14 cellular contexts compared by ENCODE assay signal in genomic region chr1:215475719-215476525, GRCh38.
A peak's percentile ranks its signal among the peaks of the same experiment; 100 is the strongest.
DNase-seq lines count a peak whose midpoint lies in the region; ATAC-seq, FAIRE-seq and TF ChIP-seq lines count a peak whose summit lies in the region.
"Had no signal": no experiment of that assay in that cellular context is flagged by ENCODE, and none has a peak within 500 bp of the region (broad histone marks: within the 10 kb centered on the region; RNA-seq: fewer than 3 reads in every experiment).

No MANE protein-coding gene starts in this region.

- peaks cover 6% of the 10 kb centered on the region for H3K9me3 Mint-ChIP-seq in activated CD8-positive, alpha-beta T cell treated with anti-CD3 and anti-CD28 coated beads, Interleukin-2, amount 10 ng/mL, durations not matched to agents 7 days and 5 days (ENCODE audit: insufficient read depth)

- H3K4me1 ChIP-seq in stomach: no peaks in the 10 kb centered on the region

- intact Hi-C loops in stomach (cut with DNase I; ENCODE audit: low total_unique reads): no loop called here

- 24 to 54% (median 46%) methylated on average over 2 of the region's 2 CpGs for WGBS in stomach, 5 donors

- no peaks in the 10 kb centered on the region for H3K27me3 ChIP-seq in stomach

- H3K27ac ChIP-seq in RWPE1: no peak overlapping the region
- H3K27ac ChIP-seq in stomach: no peak overlapping the region
- H3K27ac ChIP-seq: 22Rv1 had no signal

- H3K36me3 ChIP-seq in stomach: no peaks in the 10 kb centered on the region

- H3K27me3 Mint-ChIP-seq in activated CD8-positive, alpha-beta T cell treated with anti-CD3 and anti-CD28 coated beads, Interleukin-2, amount 10 ng/mL, durations not matched to agents 7 days and 5 days (ENCODE audit: low read depth): no peaks in the 10 kb centered on the region

- no peak overlapping the region for H3K4me3 Mint-ChIP-seq in activated CD8-positive, alpha-beta T cell treated with anti-CD3 and anti-CD28 coated beads, Interleukin-2, amount 10 ng/mL, durations not matched to agents 7 days and 5 days
- H3K4me3 Mint-ChIP-seq: stimulated activated effector memory CD8-positive, alpha-beta T cell treated with anti-CD3 and anti-CD28 coated beads, Interleukin-12 subunit alpha, Interleukin-12 subunit beta, amount 100 ng/mL, for 72 hours had no signal

- no peak overlapping the region for H3K27ac Mint-ChIP-seq in activated CD8-positive, alpha-beta T cell treated with anti-CD3 and anti-CD28 coated beads, Interleukin-2, amount 10 ng/mL, durations not matched to agents 7 days and 5 days
- H3K27ac Mint-ChIP-seq: stimulated activated effector memory CD8-positive, alpha-beta T cell treated with anti-CD3 and anti-CD28 coated beads, Interleukin-12 subunit alpha, Interleukin-12 subunit beta, amount 100 ng/mL, for 72 hours had no signal

- H3K4me1 Mint-ChIP-seq in activated CD8-positive, alpha-beta T cell treated with anti-CD3 and anti-CD28 coated beads, Interleukin-2, amount 10 ng/mL, durations not matched to agents 7 days and 5 days (ENCODE audit: low read depth): no peaks in the 10 kb centered on the region
- H3K4me1 Mint-ChIP-seq: stimulated activated effector memory CD8-positive, alpha-beta T cell treated with anti-CD3 and anti-CD28 coated beads, Interleukin-12 subunit alpha, Interleukin-12 subunit beta, amount 100 ng/mL, for 72 hours had no signal

- no peak for FAIRE-seq in urothelium cell line (lab: Jason Lieb, UNC)
- FAIRE-seq: TTC549 had no signal

- TF ChIP-seq EP300 in stomach (IDR thresholded peaks at IDR 0.05): no peak

- H3K4me3 ChIP-seq in fibroblast of the aortic adventitia (ENCODE audit: low read depth, low read length): no peak overlapping the region
- no peak overlapping the region for H3K4me3 ChIP-seq in stomach

- TF ChIP-seq CTCF in RWPE1 (conservative IDR thresholded peaks at IDR 0.05; ENCODE audit: low read depth) (no peak), fibroblast of the aortic adventitia (IDR thresholded peaks at IDR 0.05; ENCODE audit: insufficient read depth, low read length) (no peak), stomach (IDR thresholded peaks at IDR 0.05) (no peak)

- H3K9me3 ChIP-seq in stomach: peaks cover 0 to 15% (median 12%) of the 10 kb centered on the region in 4 donors

- POLR2A ChIA-PET in RWPE1 (lab: Yijun Ruan, JAX; ENCODE audit: low non-redundant PET): no interaction called here
- POLR2A ChIA-PET in activated CD8-positive, alpha-beta T cell treated with anti-CD3 and anti-CD28 coated beads, Interleukin-2, amount 10 ng/mL, durations not matched to agents 7 days and 5 days (lab: Charles Lee): no interaction called here

- CTCF ChIA-PET in RWPE1 (lab: Yijun Ruan, JAX): interaction anchor here (0.5 kb wide), 1 partner anchor 1183 kb away, joined by 3 read pairs; no protein-coding TSS in a partner anchor
- CTCF ChIA-PET in activated CD8-positive, alpha-beta T cell treated with anti-CD3 and anti-CD28 coated beads, Interleukin-2, amount 10 ng/mL, durations not matched to agents 7 days and 5 days (lab: Charles Lee): no interaction called here

- peak; percentile 19 for DNase-seq in DMS53 (lab: John Stamatoyannopoulos, UW)
- no peak for DNase-seq in DMS53 treated with DMSO at 0.1 percent for 48 hours (lab: John Stamatoyannopoulos, UW; ENCODE audit: unreplicated experiment)
- DNase-seq in RWPE1 (ENCODE audit: low spot score): peak; percentile 71
- DNase-seq in fibroblast of the aortic adventitia (ENCODE audit: low read depth): peak; percentile 90
- DNase-seq in urothelium cell line (ENCODE audit: low spot score): peak; percentile 49
- no peak for DNase-seq in stomach
- DNase-seq in NCI-H1092 treated with DMSO at 0.1 percent for 48 hours (lab: John Stamatoyannopoulos, UW): no peak
- DNase-seq in activated CD8-positive, alpha-beta T cell treated with anti-CD3 and anti-CD28 coated beads, Interleukin-2, amount 10 ng/mL, durations not matched to agents 7 days and 5 days: no peak
- DNase-seq: activated CD8-positive, alpha-beta memory T cell treated with anti-CD3 and anti-CD28 coated beads, Interleukin-2, amount 50 U/mL, for 48 hours; anterior cingulate cortex; islet precursor cell had no signal

- ATAC-seq in activated CD8-positive, alpha-beta T cell treated with anti-CD3 and anti-CD28 coated beads, Interleukin-2, amount 10 ng/mL, durations not matched to agents 7 days and 5 days: no peak
- ATAC-seq: stimulated activated effector memory CD8-positive, alpha-beta T cell treated with anti-CD3 and anti-CD28 coated beads, Interleukin-12 subunit alpha, Interleukin-12 subunit beta, amount 100 ng/mL, for 72 hours had no signal

- H3K36me3 Mint-ChIP-seq in activated CD8-positive, alpha-beta T cell treated with anti-CD3 and anti-CD28 coated beads, Interleukin-2, amount 10 ng/mL, durations not matched to agents 7 days and 5 days (ENCODE audit: low read depth): no peaks in the 10 kb centered on the region
- H3K36me3 Mint-ChIP-seq: stimulated activated effector memory CD8-positive, alpha-beta T cell treated with anti-CD3 and anti-CD28 coated beads, Interleukin-12 subunit alpha, Interleukin-12 subunit beta, amount 100 ng/mL, for 72 hours had no signal

- no peak for TF ChIP-seq POLR2A in stomach (IDR thresholded peaks at IDR 0.05)

Comparison
In these comparisons a context has a peak if more than half of its experiments do, and no peak if none do; other contexts are left out.
1. DNase-seq: peak in DMS53 (single experiment), RWPE1 (single experiment), fibroblast of the aortic adventitia (single experiment) and urothelium cell line (single experiment); none in DMS53 treated with DMSO at 0.1 percent for 48 hours (single experiment), stomach (single experiment), NCI-H1092 treated with DMSO at 0.1 percent for 48 hours (single experiment) and activated CD8-positive, alpha-beta T cell treated with anti-CD3 and anti-CD28 coated beads, Interleukin-2, amount 10 ng/mL, durations not matched to agents 7 days and 5 days (single experiment).